In the genomic region with DNA sequence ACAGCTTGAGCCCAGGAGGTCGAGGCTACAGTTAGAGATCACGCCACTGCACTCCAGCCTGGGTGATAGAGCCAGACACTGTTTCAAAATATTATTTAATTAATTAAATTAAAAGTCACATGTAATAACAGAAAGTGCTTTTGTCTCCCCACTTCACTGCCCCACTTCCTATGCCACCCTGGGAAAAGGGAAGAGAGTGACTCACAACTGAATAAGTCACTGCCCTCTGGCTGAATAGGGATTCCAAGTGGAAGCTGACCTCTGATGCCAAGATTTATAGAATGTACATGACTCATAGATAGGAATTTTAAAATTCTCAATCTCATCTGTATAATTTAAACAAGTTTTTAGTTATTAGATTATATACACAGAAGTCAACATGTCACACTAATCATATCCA, we compare ENCODE assay signal across 13 cellular contexts. TPM values are rescaled to one million over a fixed set of nuclear protein-coding genes. Genes with fewer than 3 reads are reported as not detected.
A peak's percentile ranks its signal among the peaks of the same experiment; 100 is the strongest.
DNase-seq lines count a peak whose midpoint lies in the region; ATAC-seq and TF ChIP-seq lines count a peak whose summit lies in the region.
"Had no signal": no experiment of that assay in that cellular context is flagged by ENCODE, and none has a peak within 500 bp of the region (broad histone marks: within the 10 kb centered on the region; RNA-seq: fewer than 3 reads in every experiment).

No MANE protein-coding gene starts in this region.

- no peaks in the 10 kb centered on the region for H3K27me3 ChIP-seq in CD8-positive, alpha-beta T cell (ENCODE audit: insufficient read depth, low read length)
- H3K27me3 ChIP-seq in MG63 (no peaks in the 10 kb centered on the region), prostate gland (replicated peaks; ENCODE audit: insufficient read depth) (no peaks in the 10 kb centered on the region)

- H3K9me3 ChIP-seq in CD8-positive, alpha-beta T cell (ENCODE audit: low read length) = peaks cover 6% of the 10 kb centered on the region
- H3K9me3 ChIP-seq in MG63 (peaks cover 14% of the 10 kb centered on the region), prostate gland (no peaks in the 10 kb centered on the region)

- no peak overlapping the region for H3K27ac ChIP-seq in CD8-positive, alpha-beta T cell (ENCODE audit: low read depth, low read length)
- no peak overlapping the region for H3K27ac ChIP-seq in prostate gland
- no peak overlapping the region for H3K27ac ChIP-seq in substantia nigra (ENCODE audit: low read depth, low read length, poor library complexity, severe bottlenecking)
- H3K27ac ChIP-seq: HL-60 had no signal

- peaks cover 11% of the 10 kb centered on the region for H3K9me3 Mint-ChIP-seq in CD8-positive, alpha-beta T cell
- H3K9me3 Mint-ChIP-seq in naive thymus-derived CD8-positive, alpha-beta T cell = peaks cover 13 to 69% (median 32%) of the 10 kb centered on the region in 9 donors

- CTCF ChIA-PET in CD8-positive, alpha-beta T cell (lab: Charles Lee) = no interaction called here

- H3K4me3 ChIP-seq in CD8-positive, alpha-beta T cell (ENCODE audit: low read depth, low read length) = no peak overlapping the region
- H3K4me3 ChIP-seq in MG63 = peak overlapping the region; percentile 11; the same call in 1 of the 2 replicates
- H3K4me3 ChIP-seq in choroid plexus epithelial cell (ENCODE audit: low read depth, low read length) = no peak overlapping the region
- H3K4me3 ChIP-seq in prostate gland = no peak overlapping the region

- peaks cover 32% of the 10 kb centered on the region for H3K36me3 Mint-ChIP-seq in CD8-positive, alpha-beta T cell
- H3K36me3 Mint-ChIP-seq in naive thymus-derived CD8-positive, alpha-beta T cell = peaks cover 35 to 49% (median 36%) of the 10 kb centered on the region in 3 donors

- TF ChIP-seq CTCF in CD8-positive, alpha-beta T cell (IDR thresholded peaks at IDR 0.05) = no peak
- TF ChIP-seq CTCF in choroid plexus epithelial cell (conservative IDR thresholded peaks at IDR 0.05; ENCODE audit: low read depth, low read length) (no peak), prostate gland (IDR thresholded peaks at IDR 0.05) (no peak)

- peak overlapping the region; percentile 82 for H3K4me3 Mint-ChIP-seq in CD8-positive, alpha-beta T cell
- peak overlapping the region in 9 of 10 donors; percentile 46 to 93 (median 87) for H3K4me3 Mint-ChIP-seq in naive thymus-derived CD8-positive, alpha-beta T cell

- 95% methylated on average over 2 of the region's 2 CpGs for WGBS in prostate gland

- H3K36me3 ChIP-seq in CD8-positive, alpha-beta T cell (ENCODE audit: insufficient read depth, low read length) = peaks cover 3% of the 10 kb centered on the region
- no peaks in the 10 kb centered on the region for H3K36me3 ChIP-seq in MG63
- no peaks in the 10 kb centered on the region for H3K36me3 ChIP-seq in prostate gland

- H3K4me1 Mint-ChIP-seq in CD8-positive, alpha-beta T cell (ENCODE audit: low read depth) = peaks cover 23% of the 10 kb centered on the region
- peaks cover 7 to 14% (median 12%) of the 10 kb centered on the region in 4 donors for H3K4me1 Mint-ChIP-seq in naive thymus-derived CD8-positive, alpha-beta T cell

- no peaks in the 10 kb centered on the region for H3K27me3 Mint-ChIP-seq in CD8-positive, alpha-beta T cell (ENCODE audit: low read depth)
- H3K27me3 Mint-ChIP-seq in naive thymus-derived CD8-positive, alpha-beta T cell = peaks cover 0 to 16% (median 7%) of the 10 kb centered on the region in 5 donors

- no peak overlapping the region for H3K27ac Mint-ChIP-seq in CD8-positive, alpha-beta T cell
- peak overlapping the region in 2 of 10 donors; percentile 1 to 53 for H3K27ac Mint-ChIP-seq in naive thymus-derived CD8-positive, alpha-beta T cell

- intact Hi-C loops in CD8-positive, alpha-beta T cell (cut with DNase I, micrococcal nuclease) = loop anchor here (5.0 to 10.0 kb wide), 4 partner anchors 49 to 373 kb away; a partner anchor contains a TSS
- intact Hi-C loops in prostate gland (cut with DNase I) = no loop called here

- no peak for TF ChIP-seq POLR2A in prostate gland (IDR thresholded peaks at IDR 0.05)

- no peak for DNase-seq in CD8-positive, alpha-beta T cell
- DNase-seq in MG63 (peak; percentile 71), choroid plexus epithelial cell (ENCODE audit: low read depth) (peak; percentile 33), prostate gland (ENCODE audit: low spot score) (no peak), DMS79 (lab: John Stamatoyannopoulos, UW) (no peak), NCI-H526 treated with DMSO at 0.1 percent for 48 hours (lab: John Stamatoyannopoulos, UW) (no peak), substantia nigra (lab: John Stamatoyannopoulos, UW) (no peak)
- DNase-seq in naive thymus-derived CD8-positive, alpha-beta T cell = no peak
- DNase-seq: activated CD4-positive, alpha-beta T cell treated with anti-CD3 and anti-CD28 coated beads, Interleukin-2, amount 50 U/mL, for 4 hours; NCI-H2081 treated with DMSO at 0.1 percent for 48 hours; SHP77 treated with DMSO at 0.1 percent for 48 hours had no signal

- POLR2A ChIA-PET in CD8-positive, alpha-beta T cell (lab: Charles Lee) = no interaction called here
- POLR2A ChIA-PET in naive thymus-derived CD8-positive, alpha-beta T cell (lab: Charles Lee) = no interaction called here

- ATAC-seq in CD8-positive, alpha-beta T cell = no peak
- ATAC-seq in naive thymus-derived CD8-positive, alpha-beta T cell = no peak

- H3K4me1 ChIP-seq in CD8-positive, alpha-beta T cell (ENCODE audit: insufficient read depth, low read length) = peaks cover 6% of the 10 kb centered on the region
- H3K4me1 ChIP-seq in prostate gland (replicated peaks) = no peaks in the 10 kb centered on the region

RNA-seq across cellular contexts. Expression of a gene that starts 22.2 kb away (rescaled TPM):
- not detected for total RNA-seq in CD8-positive, alpha-beta T cell
- not detected in 2 replicates for total RNA-seq in MG63 (2014; rRNA removed; shearing (Covaris generic); ENCODE audit: low replicate concordance)
- total RNA-seq in naive thymus-derived CD8-positive, alpha-beta T cell = not detected
- not detected for polyA plus RNA-seq in naive thymus-derived CD8-positive, alpha-beta T cell
- under 1 TPM in 1 of 2 donors, not detected in 1; 0.40 TPM for total RNA-seq in prostate gland
- total RNA-seq: urinary bladder had no signal

RNA-seq across cellular contexts. Expression of a gene that starts 28.8 kb away (rescaled TPM):
- 1 to 10 TPM; 5.9 to 6.4 TPM for total RNA-seq in CD8-positive, alpha-beta T cell
- 0.63 and 3.3 TPM in 2 replicates for total RNA-seq in MG63 (2014; rRNA removed; shearing (Covaris generic); ENCODE audit: low replicate concordance)
- total RNA-seq in naive thymus-derived CD8-positive, alpha-beta T cell = 10 to 100 TPM; 20.0 to 21.6 TPM
- polyA plus RNA-seq in naive thymus-derived CD8-positive, alpha-beta T cell = 10 to 100 TPM in 1 of 3 donors, 1 to 10 TPM in 2; 5.0 to 15.4 (median 6.7) TPM
- 10 to 100 TPM; 15.8 to 31.8 TPM for total RNA-seq in prostate gland

RNA-seq across cellular contexts. Expression of a gene that starts 53.1 kb away (rescaled TPM):
- not detected for total RNA-seq in CD8-positive, alpha-beta T cell
- total RNA-seq in MG63 (2014; rRNA removed; shearing (Covaris generic); ENCODE audit: low replicate concordance) = not detected in 2 replicates
- total RNA-seq in naive thymus-derived CD8-positive, alpha-beta T cell = not detected
- not detected for polyA plus RNA-seq in naive thymus-derived CD8-positive, alpha-beta T cell
- total RNA-seq in prostate gland = not detected
- total RNA-seq: urinary bladder had no signal
- polyA plus RNA-seq: urinary bladder had no signal

Comparison
In these comparisons a context has a peak if more than half of its experiments do, and no peak if none do; other contexts are left out.
1. DNase-seq: peak in MG63 (single experiment) and choroid plexus epithelial cell (single experiment); none in CD8-positive, alpha-beta T cell (0 of 7), naive thymus-derived CD8-positive, alpha-beta T cell (0 of 10), prostate gland (single experiment), DMS79 (single experiment), NCI-H526 treated with DMSO at 0.1 percent for 48 hours (single experiment) and substantia nigra (0 of 49).